Comparison of ENCODE assay signal across 26 cellular contexts in the genomic region with DNA sequence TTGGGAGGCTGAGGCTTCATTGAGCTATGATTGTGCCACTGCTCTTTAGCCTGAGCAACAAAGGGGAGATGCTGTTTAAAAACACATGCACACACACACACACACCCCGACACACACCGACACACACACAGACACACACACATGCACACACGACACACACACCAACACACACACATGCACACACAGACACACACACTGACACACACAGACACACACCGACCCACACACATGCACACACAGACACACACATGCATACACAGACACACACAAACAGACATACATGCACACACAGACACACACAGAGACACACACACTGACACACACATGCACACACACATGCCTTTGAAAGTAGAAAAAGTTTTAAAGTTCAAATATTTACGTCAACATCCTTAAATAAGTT. TPM values are rescaled to one million over a fixed set of nuclear protein-coding genes. Genes with fewer than 3 reads are reported as not detected.
"Had no signal": no experiment of that assay in that cellular context is flagged by ENCODE, and none has a peak within 500 bp of the region (broad histone marks: within the 10 kb centered on the region; RNA-seq: fewer than 3 reads in every experiment).

No MANE protein-coding gene starts in this region.

- H3K27ac ChIP-seq: epithelial cell of prostate, esophagus muscularis mucosa, gastrocnemius medialis, left lung, lower lobe of right lung, parathyroid adenoma, psoas muscle, skin epidermis, stomach, thoracic aorta, transverse colon, uterus had no signal

- H3K4me1 ChIP-seq: parathyroid adenoma, uterus had no signal

- H3K4me3 ChIP-seq: esophagus muscularis mucosa, gastrocnemius medialis, left lung, lower lobe of right lung, psoas muscle, skin epidermis, stomach, thoracic aorta, transverse colon, uterus had no signal

- FAIRE-seq: colon, keratinocyte had no signal

- H3K27me3 ChIP-seq: transverse colon, uterus had no signal

- H3K9ac ChIP-seq: parathyroid adenoma had no signal

- H3K9me3 ChIP-seq: esophagus muscularis mucosa, gastrocnemius medialis, left lung, lower lobe of right lung, psoas muscle, stomach, thoracic aorta, transverse colon, uterus had no signal

- H3K79me2 ChIP-seq: parathyroid adenoma had no signal

- ATAC-seq: effector memory CD8-positive, alpha-beta T cell; gastrocnemius medialis; left lung; lower lobe of right lung; natural killer cell; psoas muscle; sciatic nerve had no signal

- DNase-seq: effector memory CD8-positive, alpha-beta T cell; immature natural killer cell; left lung; lower lobe of right lung; natural killer cell; occipital lobe; psoas muscle; retina; stimulated activated CD4-positive, alpha-beta T cell treated with anti-CD3 and anti-CD28 coated beads, Interleukin-12 subunit alpha, Interleukin-12 subunit beta, amount 100 ng/mL, for 4 hours; stimulated activated naive CD4-positive, alpha-beta T cell; stomach; substantia nigra; transverse colon; uterus had no signal

- H2AFZ ChIP-seq: parathyroid adenoma had no signal

- H3K36me3 ChIP-seq: esophagus muscularis mucosa, gastrocnemius medialis, left lung, lower lobe of right lung, stomach, thoracic aorta, transverse colon, uterus had no signal

RNA-seq across cellular contexts. Expression of gene FGF19, which starts 23.1 kb away (rescaled TPM):
- total RNA-seq: esophagus muscularis mucosa, fibroblast of villous mesenchyme, gastrocnemius medialis, left lung, lower lobe of right lung, mesothelial cell of epicardium, myocyte, natural killer cell, occipital lobe, psoas muscle, sciatic nerve, stomach, thoracic aorta, transverse colon had no signal
- polyA plus RNA-seq: immature natural killer cell, psoas muscle, stomach had no signal
